ENCODE assay signal across 1 cellular context in the genomic region with DNA sequence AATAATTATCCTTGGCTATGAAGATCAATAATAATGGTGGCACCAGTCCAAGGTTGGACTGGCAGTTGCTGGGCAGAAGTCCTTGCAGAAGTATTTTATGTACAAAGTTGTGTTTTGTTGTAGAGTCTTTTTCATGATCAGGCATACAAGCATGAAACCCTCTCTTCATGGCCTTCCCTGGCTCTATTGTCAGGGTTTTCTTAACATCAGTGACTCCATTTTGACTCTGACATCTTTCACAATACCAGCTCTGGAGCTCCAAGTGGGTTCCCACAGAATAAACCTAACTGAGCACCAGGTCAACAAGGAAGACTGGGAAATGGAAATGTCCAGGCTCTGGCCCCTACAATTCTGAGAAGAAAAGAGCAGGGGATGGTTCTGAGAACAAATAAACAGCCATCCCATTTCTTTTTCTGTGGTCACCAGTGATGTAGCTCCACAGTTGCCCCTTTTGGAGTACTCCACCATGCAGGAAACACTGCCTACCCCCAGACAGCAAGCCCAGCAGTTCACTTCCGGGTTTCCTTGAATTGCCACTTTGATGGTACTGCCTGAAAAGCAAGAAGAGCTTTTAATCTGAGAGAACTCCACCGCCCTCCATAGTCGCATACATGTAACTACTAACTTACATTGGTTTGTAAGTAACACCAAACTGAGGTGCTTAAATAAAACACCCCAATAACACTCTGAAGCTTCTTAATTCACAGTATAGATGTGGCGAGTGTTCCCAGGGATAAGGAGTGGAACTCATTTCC.
TF ChIP-seq lines count a peak whose summit lies in the region.

No MANE protein-coding gene starts in this region.

TF ChIP-seq in K562, 482 proteins besides CTCF, POLR2A, EP300 and RAD21 (continued from another document):
- TF ChIP-seq, protein P1, sequence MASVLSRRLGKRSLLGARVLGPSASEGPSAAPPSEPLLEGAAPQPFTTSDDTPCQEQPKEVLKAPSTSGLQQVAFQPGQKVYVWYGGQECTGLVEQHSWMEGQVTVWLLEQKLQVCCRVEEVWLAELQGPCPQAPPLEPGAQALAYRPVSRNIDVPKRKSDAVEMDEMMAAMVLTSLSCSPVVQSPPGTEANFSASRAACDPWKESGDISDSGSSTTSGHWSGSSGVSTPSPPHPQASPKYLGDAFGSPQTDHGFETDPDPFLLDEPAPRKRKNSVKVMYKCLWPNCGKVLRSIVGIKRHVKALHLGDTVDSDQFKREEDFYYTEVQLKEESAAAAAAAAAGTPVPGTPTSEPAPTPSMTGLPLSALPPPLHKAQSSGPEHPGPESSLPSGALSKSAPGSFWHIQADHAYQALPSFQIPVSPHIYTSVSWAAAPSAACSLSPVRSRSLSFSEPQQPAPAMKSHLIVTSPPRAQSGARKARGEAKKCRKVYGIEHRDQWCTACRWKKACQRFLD (CRISPR knock-in tag; IDR thresholded peaks at IDR 0.05): no peak
- no peak for TF ChIP-seq PHB2 (IDR thresholded peaks at IDR 0.05; ENCODE audit: low read depth)
- TF ChIP-seq BRF1 (IDR thresholded peaks at IDR 0.05; ENCODE audit: borderline replicate concordance, extremely low read depth, insufficient read length): no peak
- no peak for TF ChIP-seq ADNP (tag; IDR thresholded peaks at IDR 0.05)
- TF ChIP-seq, protein P2, sequence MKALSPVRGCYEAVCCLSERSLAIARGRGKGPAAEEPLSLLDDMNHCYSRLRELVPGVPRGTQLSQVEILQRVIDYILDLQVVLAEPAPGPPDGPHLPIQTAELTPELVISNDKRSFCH (CRISPR knock-in tag; IDR thresholded peaks at IDR 0.05): no peak
- TF ChIP-seq, protein P2 (tag; IDR thresholded peaks at IDR 0.05): peak; percentile 80
- TF ChIP-seq ZNF778 (CRISPR knock-in tag; IDR thresholded peaks at IDR 0.05): no peak
- peak; percentile 58; the same call in 1 of the 2 replicates for TF ChIP-seq ZNF175 (CRISPR knock-in tag; IDR thresholded peaks at IDR 0.05; ENCODE audit: low read depth)
- TF ChIP-seq, protein P3, sequence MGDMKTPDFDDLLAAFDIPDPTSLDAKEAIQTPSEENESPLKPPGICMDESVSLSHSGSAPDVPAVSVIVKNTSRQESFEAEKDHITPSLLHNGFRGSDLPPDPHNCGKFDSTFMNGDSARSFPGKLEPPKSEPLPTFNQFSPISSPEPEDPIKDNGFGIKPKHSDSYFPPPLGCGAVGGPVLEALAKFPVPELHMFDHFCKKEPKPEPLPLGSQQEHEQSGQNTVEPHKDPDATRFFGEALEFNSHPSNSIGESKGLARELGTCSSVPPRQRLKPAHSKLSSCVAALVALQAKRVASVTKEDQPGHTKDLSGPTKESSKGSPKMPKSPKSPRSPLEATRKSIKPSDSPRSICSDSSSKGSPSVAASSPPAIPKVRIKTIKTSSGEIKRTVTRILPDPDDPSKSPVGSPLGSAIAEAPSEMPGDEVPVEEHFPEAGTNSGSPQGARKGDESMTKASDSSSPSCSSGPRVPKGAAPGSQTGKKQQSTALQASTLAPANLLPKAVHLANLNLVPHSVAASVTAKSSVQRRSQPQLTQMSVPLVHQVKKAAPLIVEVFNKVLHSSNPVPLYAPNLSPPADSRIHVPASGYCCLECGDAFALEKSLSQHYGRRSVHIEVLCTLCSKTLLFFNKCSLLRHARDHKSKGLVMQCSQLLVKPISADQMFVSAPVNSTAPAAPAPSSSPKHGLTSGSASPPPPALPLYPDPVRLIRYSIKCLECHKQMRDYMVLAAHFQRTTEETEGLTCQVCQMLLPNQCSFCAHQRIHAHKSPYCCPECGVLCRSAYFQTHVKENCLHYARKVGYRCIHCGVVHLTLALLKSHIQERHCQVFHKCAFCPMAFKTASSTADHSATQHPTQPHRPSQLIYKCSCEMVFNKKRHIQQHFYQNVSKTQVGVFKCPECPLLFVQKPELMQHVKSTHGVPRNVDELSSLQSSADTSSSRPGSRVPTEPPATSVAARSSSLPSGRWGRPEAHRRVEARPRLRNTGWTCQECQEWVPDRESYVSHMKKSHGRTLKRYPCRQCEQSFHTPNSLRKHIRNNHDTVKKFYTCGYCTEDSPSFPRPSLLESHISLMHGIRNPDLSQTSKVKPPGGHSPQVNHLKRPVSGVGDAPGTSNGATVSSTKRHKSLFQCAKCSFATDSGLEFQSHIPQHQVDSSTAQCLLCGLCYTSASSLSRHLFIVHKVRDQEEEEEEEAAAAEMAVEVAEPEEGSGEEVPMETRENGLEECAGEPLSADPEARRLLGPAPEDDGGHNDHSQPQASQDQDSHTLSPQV (IDR thresholded peaks at IDR 0.05): peak; percentile 70
- no peak for TF ChIP-seq CBFB (CRISPR knock-in tag; IDR thresholded peaks at IDR 0.05)
- TF ChIP-seq FOXJ2 (tag; IDR thresholded peaks at IDR 0.05): no peak
- TF ChIP-seq, protein P4, sequence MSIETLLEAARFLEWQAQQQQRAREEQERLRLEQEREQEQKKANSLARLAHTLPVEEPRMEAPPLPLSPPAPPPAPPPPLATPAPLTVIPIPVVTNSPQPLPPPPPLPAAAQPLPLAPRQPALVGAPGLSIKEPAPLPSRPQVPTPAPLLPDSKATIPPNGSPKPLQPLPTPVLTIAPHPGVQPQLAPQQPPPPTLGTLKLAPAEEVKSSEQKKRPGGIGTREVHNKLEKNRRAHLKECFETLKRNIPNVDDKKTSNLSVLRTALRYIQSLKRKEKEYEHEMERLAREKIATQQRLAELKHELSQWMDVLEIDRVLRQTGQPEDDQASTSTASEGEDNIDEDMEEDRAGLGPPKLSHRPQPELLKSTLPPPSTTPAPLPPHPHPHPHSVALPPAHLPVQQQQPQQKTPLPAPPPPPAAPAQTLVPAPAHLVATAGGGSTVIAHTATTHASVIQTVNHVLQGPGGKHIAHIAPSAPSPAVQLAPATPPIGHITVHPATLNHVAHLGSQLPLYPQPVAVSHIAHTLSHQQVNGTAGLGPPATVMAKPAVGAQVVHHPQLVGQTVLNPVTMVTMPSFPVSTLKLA (conservative IDR thresholded peaks at IDR 0.05): no peak
- no peak for TF ChIP-seq XRCC5 (IDR thresholded peaks at IDR 0.05; ENCODE audit: low read depth, low read length)
- peak; percentile 73 for TF ChIP-seq ELF1 (tag; IDR thresholded peaks at IDR 0.05)
- TF ChIP-seq, protein P5, sequence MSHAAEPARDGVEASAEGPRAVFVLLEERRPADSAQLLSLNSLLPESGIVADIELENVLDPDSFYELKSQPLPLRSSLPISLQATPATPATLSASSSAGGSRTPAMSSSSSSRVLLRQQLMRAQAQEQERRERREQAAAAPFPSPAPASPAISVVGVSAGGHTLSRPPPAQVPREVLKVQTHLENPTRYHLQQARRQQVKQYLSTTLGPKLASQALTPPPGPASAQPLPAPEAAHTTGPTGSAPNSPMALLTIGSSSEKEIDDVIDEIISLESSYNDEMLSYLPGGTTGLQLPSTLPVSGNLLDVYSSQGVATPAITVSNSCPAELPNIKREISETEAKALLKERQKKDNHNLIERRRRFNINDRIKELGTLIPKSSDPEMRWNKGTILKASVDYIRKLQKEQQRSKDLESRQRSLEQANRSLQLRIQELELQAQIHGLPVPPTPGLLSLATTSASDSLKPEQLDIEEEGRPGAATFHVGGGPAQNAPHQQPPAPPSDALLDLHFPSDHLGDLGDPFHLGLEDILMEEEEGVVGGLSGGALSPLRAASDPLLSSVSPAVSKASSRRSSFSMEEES (CRISPR knock-in tag; IDR thresholded peaks at IDR 0.05): no peak
- TF ChIP-seq, protein P6, sequence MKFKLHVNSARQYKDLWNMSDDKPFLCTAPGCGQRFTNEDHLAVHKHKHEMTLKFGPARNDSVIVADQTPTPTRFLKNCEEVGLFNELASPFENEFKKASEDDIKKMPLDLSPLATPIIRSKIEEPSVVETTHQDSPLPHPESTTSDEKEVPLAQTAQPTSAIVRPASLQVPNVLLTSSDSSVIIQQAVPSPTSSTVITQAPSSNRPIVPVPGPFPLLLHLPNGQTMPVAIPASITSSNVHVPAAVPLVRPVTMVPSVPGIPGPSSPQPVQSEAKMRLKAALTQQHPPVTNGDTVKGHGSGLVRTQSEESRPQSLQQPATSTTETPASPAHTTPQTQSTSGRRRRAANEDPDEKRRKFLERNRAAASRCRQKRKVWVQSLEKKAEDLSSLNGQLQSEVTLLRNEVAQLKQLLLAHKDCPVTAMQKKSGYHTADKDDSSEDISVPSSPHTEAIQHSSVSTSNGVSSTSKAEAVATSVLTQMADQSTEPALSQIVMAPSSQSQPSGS (CRISPR knock-in tag; IDR thresholded peaks at IDR 0.05): no peak
- TF ChIP-seq ILK (tag; IDR thresholded peaks at IDR 0.05; ENCODE audit: borderline replicate concordance, low read depth): peak; percentile 55; the same call in 1 of the 2 replicates
- no peak for TF ChIP-seq ZNF121 (CRISPR knock-in tag; conservative IDR thresholded peaks at IDR 0.05)
- no peak for TF ChIP-seq EHMT2 (IDR thresholded peaks at IDR 0.05)
